Comparison of ENCODE assay signal across 8 cellular contexts in genomic region chr7:43164757-43165156, GRCh38. TPM values are rescaled to one million over a fixed set of nuclear protein-coding genes. Genes with fewer than 3 reads are reported as not detected.
A peak's percentile ranks its signal among the peaks of the same experiment; 100 is the strongest.
DNase-seq lines count a peak whose midpoint lies in the region; ATAC-seq and TF ChIP-seq lines count a peak whose summit lies in the region.

No MANE protein-coding gene starts in this region.

- intact Hi-C loops in vagina (cut with DNase I) = no loop called here

- H3K27me3 Mint-ChIP-seq in activated T-cell treated with anti-CD3 and anti-CD28 coated beads, Interleukin-2, amount 50 U/mL, for 72 hours (ENCODE audit: low read depth) = peaks cover 44% of the 10 kb centered on the region
- H3K27me3 Mint-ChIP-seq in activated T-cell treated with anti-CD3 and anti-CD28 coated beads, Interleukin-2, amount 50 U/mL, for 24 hours = peaks cover 14% of the 10 kb centered on the region

- H3K36me3 ChIP-seq in vagina = no peaks in the 10 kb centered on the region

- H3K27ac Mint-ChIP-seq in activated T-cell treated with anti-CD3 and anti-CD28 coated beads, Interleukin-2, amount 50 U/mL, for 72 hours = no peak overlapping the region
- H3K27ac Mint-ChIP-seq in activated T-cell treated with anti-CD3 and anti-CD28 coated beads, Interleukin-2, amount 50 U/mL, for 24 hours = no peak overlapping the region

- H3K27ac ChIP-seq in vagina = no peak overlapping the region

- no peak overlapping the region for H3K4me3 ChIP-seq in vagina

- H3K9me3 Mint-ChIP-seq in activated T-cell treated with anti-CD3 and anti-CD28 coated beads, Interleukin-2, amount 50 U/mL, for 72 hours = no peaks in the 10 kb centered on the region
- no peaks in the 10 kb centered on the region for H3K9me3 Mint-ChIP-seq in activated T-cell treated with anti-CD3 and anti-CD28 coated beads, Interleukin-2, amount 50 U/mL, for 24 hours

- no peaks in the 10 kb centered on the region for H3K36me3 Mint-ChIP-seq in activated T-cell treated with anti-CD3 and anti-CD28 coated beads, Interleukin-2, amount 50 U/mL, for 72 hours (ENCODE audit: insufficient read depth in 2 of 2)
- no peaks in the 10 kb centered on the region for H3K36me3 Mint-ChIP-seq in activated T-cell treated with anti-CD3 and anti-CD28 coated beads, Interleukin-2, amount 50 U/mL, for 24 hours (ENCODE audit: low read depth)

- no peaks in the 10 kb centered on the region for H3K4me1 ChIP-seq in vagina

- ATAC-seq in activated T-cell treated with anti-CD3 and anti-CD28 coated beads, Interleukin-2, amount 50 U/mL, for 72 hours (replicated peaks in 1 of 2) = peak; percentile 79 to 91
- peak; percentile 96 for ATAC-seq in HG03039 (IDR thresholded peaks at IDR 0.05; ENCODE audit: unreplicated experiment)

- H3K9me3 ChIP-seq in vagina = no peaks in the 10 kb centered on the region

- no peak for DNase-seq in activated T-cell treated with anti-CD3 and anti-CD28 coated beads, Interleukin-2, amount 50 U/mL, for 72 hours
- DNase-seq in activated T-cell treated with anti-CD3 and anti-CD28 coated beads, Interleukin-2, amount 50 U/mL, for 24 hours = no peak
- DNase-seq in SKM-1 treated with dmso at 0.1 percent for 144 hours (lab: John Stamatoyannopoulos, UW; ENCODE audit: unreplicated experiment) (peak; percentile 49), medulla oblongata (ENCODE audit: extremely low spot score) (peak; percentile 76), NCI-H2227 (lab: John Stamatoyannopoulos, UW; ENCODE audit: unreplicated experiment) (no peak), vagina (ENCODE audit: extremely low spot score in 2 of 2) (no peak), NCI-H526 (lab: John Stamatoyannopoulos, UW) (no peak)

- H3K27me3 ChIP-seq in vagina = no peaks in the 10 kb centered on the region

- no peak overlapping the region for H3K4me3 Mint-ChIP-seq in activated T-cell treated with anti-CD3 and anti-CD28 coated beads, Interleukin-2, amount 50 U/mL, for 72 hours
- H3K4me3 Mint-ChIP-seq in activated T-cell treated with anti-CD3 and anti-CD28 coated beads, Interleukin-2, amount 50 U/mL, for 24 hours = no peak overlapping the region

- no peaks in the 10 kb centered on the region for H3K4me1 Mint-ChIP-seq in activated T-cell treated with anti-CD3 and anti-CD28 coated beads, Interleukin-2, amount 50 U/mL, for 72 hours (ENCODE audit: low read depth)
- peaks cover 1% of the 10 kb centered on the region for H3K4me1 Mint-ChIP-seq in activated T-cell treated with anti-CD3 and anti-CD28 coated beads, Interleukin-2, amount 50 U/mL, for 24 hours (ENCODE audit: low read depth)

- TF ChIP-seq POLR2A in vagina (IDR thresholded peaks at IDR 0.05) = no peak

- no peak for TF ChIP-seq CTCF in vagina (IDR thresholded peaks at IDR 0.05)

RNA-seq across cellular contexts. Expression of gene HECW1, which starts 52.3 kb away (rescaled TPM):
- total RNA-seq in activated T-cell treated with anti-CD3 and anti-CD28 coated beads, Interleukin-2, amount 50 U/mL, for 72 hours = not detected
- total RNA-seq in vagina = 2.5 TPM

Comparison
In these comparisons a context has a peak if more than half of its experiments do, and no peak if none do; other contexts are left out.
1. DNase-seq: peak in SKM-1 treated with dmso at 0.1 percent for 144 hours (single experiment) and medulla oblongata (single experiment); none in activated T-cell treated with anti-CD3 and anti-CD28 coated beads, Interleukin-2, amount 50 U/mL, for 72 hours (0 of 2), activated T-cell treated with anti-CD3 and anti-CD28 coated beads, Interleukin-2, amount 50 U/mL, for 24 hours (single experiment), NCI-H2227 (single experiment), vagina (0 of 2) and NCI-H526 (0 of 2).